In the genomic region with DNA sequence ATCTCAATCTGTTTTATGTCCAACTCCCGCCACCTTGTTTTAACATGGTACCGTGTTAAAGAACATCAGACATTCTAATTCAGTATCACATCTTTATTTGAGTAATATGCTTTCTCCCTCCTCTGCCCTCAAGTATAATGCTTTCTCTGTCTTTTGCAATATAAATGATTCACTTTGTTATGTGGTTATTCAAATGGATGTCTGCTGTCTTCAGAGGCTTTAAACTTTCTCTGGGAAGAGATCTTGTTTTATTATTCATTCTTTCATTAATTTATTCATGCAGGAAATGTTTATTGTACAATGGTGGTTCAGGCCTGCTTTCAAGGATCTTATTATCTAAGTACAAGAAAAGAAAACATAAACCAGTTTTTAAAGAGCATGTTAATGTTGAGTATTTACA, we compare ENCODE assay signal across 14 cellular contexts. TPM values are rescaled to one million over a fixed set of nuclear protein-coding genes. Genes with fewer than 3 reads are reported as not detected.
A peak's percentile ranks its signal among the peaks of the same experiment; 100 is the strongest.
DNase-seq lines count a peak whose midpoint lies in the region; ATAC-seq and TF ChIP-seq lines count a peak whose summit lies in the region.
"Had no signal": no experiment of that assay in that cellular context is flagged by ENCODE, and none has a peak within 500 bp of the region (broad histone marks: within the 10 kb centered on the region; RNA-seq: fewer than 3 reads in every experiment).

No MANE protein-coding gene starts in this region.

- H2AFZ ChIP-seq in GM23248 = no peak overlapping the region

- H3K36me3 ChIP-seq in GM23248 (ENCODE audit: low read depth) (no peaks in the 10 kb centered on the region), Peyer's patch (no peaks in the 10 kb centered on the region)
- H3K36me3 ChIP-seq in naive thymus-derived CD4-positive, alpha-beta T cell (ENCODE audit: control insufficient read depth in 2 of 3, insufficient read depth in 3 of 3, low read length in 3 of 3) = no peaks in the 10 kb centered on the region

- 91 to 100% methylated on average over 2 of the region's 2 CpGs for WGBS in GM23248 (ENCODE audit: low coverage in 1 of 2, low lambda C conversion rate in 2 of 2, missing lambda C conversion rate in 2 of 2), 2 experiments

- H3K4me3 ChIP-seq in GM23248 (no peak overlapping the region), choroid plexus epithelial cell (ENCODE audit: low read depth, low read length) (no peak overlapping the region), Peyer's patch (no peak overlapping the region)
- no peak overlapping the region for H3K4me3 ChIP-seq in naive thymus-derived CD4-positive, alpha-beta T cell (ENCODE audit: low read length)
- H3K4me3 ChIP-seq: skin epidermis had no signal

- H3K9me3 Mint-ChIP-seq in CD4-positive, alpha-beta T cell = peaks cover 2% of the 10 kb centered on the region
- peaks cover 0 to 18% (median 2%) of the 10 kb centered on the region in 11 donors for H3K9me3 Mint-ChIP-seq in naive thymus-derived CD4-positive, alpha-beta T cell
- no peaks in the 10 kb centered on the region for H3K9me3 Mint-ChIP-seq in progenitor cell of endocrine pancreas (ENCODE audit: low read depth)

- H3K4me1 ChIP-seq in GM23248 (ENCODE audit: insufficient read depth) (peaks cover 26% of the 10 kb centered on the region), Peyer's patch (peaks cover 0 to 12% (median 7%) of the 10 kb centered on the region in 4 donors)
- H3K4me1 ChIP-seq in naive thymus-derived CD4-positive, alpha-beta T cell (ENCODE audit: control insufficient read depth in 2 of 2, insufficient read depth in 2 of 2, low read length in 2 of 2) = peaks cover 32 to 58% of the 10 kb centered on the region in 2 donors

- TF ChIP-seq POLR2A in Peyer's patch (IDR thresholded peaks at IDR 0.05) = no peak

- H3K4me2 ChIP-seq in GM23248 (ENCODE audit: unreplicated experiment) = no peak overlapping the region

- H3K9me2 ChIP-seq in GM23248 (ENCODE audit: insufficient read depth) = no peaks in the 10 kb centered on the region

- no peaks in the 10 kb centered on the region for H3K27me3 ChIP-seq in CD4-positive, alpha-beta T cell (ENCODE audit: control insufficient read depth, insufficient read depth, low read length)
- H3K27me3 ChIP-seq in GM23248 (replicated peaks; ENCODE audit: insufficient read depth) (no peaks in the 10 kb centered on the region), Peyer's patch (no peaks in the 10 kb centered on the region)
- no peaks in the 10 kb centered on the region for H3K27me3 ChIP-seq in naive thymus-derived CD4-positive, alpha-beta T cell (ENCODE audit: control insufficient read depth in 2 of 2, insufficient read depth in 2 of 2, low read length in 2 of 2)

- peaks cover 13% of the 10 kb centered on the region for H3K36me3 Mint-ChIP-seq in CD4-positive, alpha-beta T cell (ENCODE audit: low read depth)
- peaks cover 4 to 21% (median 13%) of the 10 kb centered on the region in 5 donors for H3K36me3 Mint-ChIP-seq in naive thymus-derived CD4-positive, alpha-beta T cell
- H3K36me3 Mint-ChIP-seq in progenitor cell of endocrine pancreas (ENCODE audit: insufficient read depth) = no peaks in the 10 kb centered on the region

- peaks cover 39% of the 10 kb centered on the region for H3F3A ChIP-seq in GM23248 (ENCODE audit: insufficient read depth)

- H3K4me1 Mint-ChIP-seq in CD4-positive, alpha-beta T cell (ENCODE audit: low read depth) = peaks cover 82% of the 10 kb centered on the region
- peaks cover 29 to 88% (median 70%) of the 10 kb centered on the region in 7 donors for H3K4me1 Mint-ChIP-seq in naive thymus-derived CD4-positive, alpha-beta T cell
- H3K4me1 Mint-ChIP-seq in progenitor cell of endocrine pancreas (ENCODE audit: low read depth) = peaks cover 1% of the 10 kb centered on the region

- no peak for DNase-seq in CD4-positive, alpha-beta T cell
- DNase-seq in GM23248 = peak; percentile 61
- DNase-seq in choroid plexus epithelial cell (ENCODE audit: low read depth) = peak; percentile 30
- no peak for DNase-seq in naive thymus-derived CD4-positive, alpha-beta T cell
- DNase-seq in left lobe of liver (ENCODE audit: low spot score) = no peak
- DNase-seq in progenitor cell of endocrine pancreas (ENCODE audit: low spot score, unreplicated experiment) = no peak
- no peak for DNase-seq in Peyer's patch
- DNase-seq: activated naive CD4-positive, alpha-beta T cell treated with anti-CD3 and anti-CD28 coated beads, Interleukin-2, amount 10 ng/mL, durations not matched to agents 7 days and 5 days; caudate nucleus; endodermal cell; NCI-H187 treated with DMSO at 0.1 percent for 48 hours; NCI-H524 had no signal

- no peak for ATAC-seq in CD4-positive, alpha-beta T cell (ENCODE audit: poor library complexity)
- ATAC-seq in naive thymus-derived CD4-positive, alpha-beta T cell = no peak
- no peak for ATAC-seq in left lobe of liver
- ATAC-seq: SK-N-SH treated with all-trans-retinoic acid at 6 μM for 48 hours had no signal

- in situ Hi-C loops in GM23248 (cut with MboI) = no loop called here

- H3K27ac ChIP-seq in CD4-positive, alpha-beta T cell (ENCODE audit: low read depth, low read length) = no peak overlapping the region
- H3K27ac ChIP-seq in GM23248 (no peak overlapping the region; the same call in 1 of the 2 replicates), Peyer's patch (no peak overlapping the region)
- H3K27ac ChIP-seq in naive thymus-derived CD4-positive, alpha-beta T cell (ENCODE audit: low read depth, low read length) = no peak overlapping the region

- H3K4me3 Mint-ChIP-seq in CD4-positive, alpha-beta T cell = no peak overlapping the region
- peak overlapping the region in 8 of 10 donors; percentile 13 to 83 (median 52) for H3K4me3 Mint-ChIP-seq in naive thymus-derived CD4-positive, alpha-beta T cell
- no peak overlapping the region for H3K4me3 Mint-ChIP-seq in progenitor cell of endocrine pancreas (ENCODE audit: low read depth)
- H3K4me3 Mint-ChIP-seq: activated naive CD4-positive, alpha-beta T cell treated with anti-CD3 and anti-CD28 coated beads, Interleukin-2, amount 10 ng/mL, durations not matched to agents 7 days and 5 days; endodermal cell had no signal

- H3K9ac ChIP-seq in GM23248 = no peak overlapping the region

- no peaks in the 10 kb centered on the region for H3K9me3 ChIP-seq in CD4-positive, alpha-beta T cell (ENCODE audit: control insufficient read depth, low read length)
- H3K9me3 ChIP-seq in GM23248 (ENCODE audit: low read depth) (no peaks in the 10 kb centered on the region), Peyer's patch (no peaks in the 10 kb centered on the region)
- no peaks in the 10 kb centered on the region for H3K9me3 ChIP-seq in naive thymus-derived CD4-positive, alpha-beta T cell (ENCODE audit: control insufficient read depth in 2 of 3, low read length in 3 of 3)

- no peaks in the 10 kb centered on the region for H4K20me1 ChIP-seq in GM23248 (ENCODE audit: insufficient read depth)

- H3K79me2 ChIP-seq in GM23248 (ENCODE audit: insufficient read depth) = no peaks in the 10 kb centered on the region

- intact Hi-C loops in CD4-positive, alpha-beta T cell (cut with DNase I, micrococcal nuclease) = loop anchor here in 1 of 2 experiments (5.0 kb wide), 1 partner anchor 68 kb away; no protein-coding TSS in a partner anchor
- intact Hi-C loops in naive thymus-derived CD4-positive, alpha-beta T cell (cut with micrococcal nuclease) = no loop called here

- H3K27me3 Mint-ChIP-seq in CD4-positive, alpha-beta T cell = no peaks in the 10 kb centered on the region
- no peaks in the 10 kb centered on the region for H3K27me3 Mint-ChIP-seq in naive thymus-derived CD4-positive, alpha-beta T cell
- no peaks in the 10 kb centered on the region for H3K27me3 Mint-ChIP-seq in progenitor cell of endocrine pancreas
- H3K27me3 Mint-ChIP-seq: activated naive CD4-positive, alpha-beta T cell treated with anti-CD3 and anti-CD28 coated beads, Interleukin-2, amount 10 ng/mL, durations not matched to agents 7 days and 5 days had no signal

- POLR2A ChIA-PET in CD4-positive, alpha-beta T cell (lab: Charles Lee) = no interaction called here
- POLR2A ChIA-PET in naive thymus-derived CD4-positive, alpha-beta T cell (lab: Charles Lee) = interaction anchor here (1.0 to 5.1 kb wide), 2 partner anchors 9 to 57 kb away, joined by 3 to 55 read pairs; partner anchors contain the start of gene RAP2B

- TF ChIP-seq CTCF in CD4-positive, alpha-beta T cell (IDR thresholded peaks at IDR 0.05) = no peak
- no peak for TF ChIP-seq CTCF in choroid plexus epithelial cell (conservative IDR thresholded peaks at IDR 0.05; ENCODE audit: low read depth, low read length)
- no peak for TF ChIP-seq CTCF in progenitor cell of endocrine pancreas (IDR thresholded peaks at IDR 0.05; ENCODE audit: unreplicated experiment)
- TF ChIP-seq CTCF in Peyer's patch (IDR thresholded peaks at IDR 0.05) = no peak

- H3K27ac Mint-ChIP-seq in CD4-positive, alpha-beta T cell = peak overlapping the region; percentile 91
- H3K27ac Mint-ChIP-seq in naive thymus-derived CD4-positive, alpha-beta T cell = peak overlapping the region in 7 of 9 donors; percentile 15 to 98 (median 89)
- H3K27ac Mint-ChIP-seq in progenitor cell of endocrine pancreas = no peak overlapping the region
- H3K27ac Mint-ChIP-seq: endodermal cell had no signal

- CTCF ChIA-PET in CD4-positive, alpha-beta T cell (lab: Charles Lee) = no interaction called here
- CTCF ChIA-PET in naive thymus-derived CD4-positive, alpha-beta T cell (lab: Charles Lee) = interaction anchor here (3.0 kb wide), 1 partner anchor 54 kb away, joined by 15 read pairs; no protein-coding TSS in a partner anchor

RNA-seq across cellular contexts. Expression of gene RAP2B, which starts 57.1 kb away (rescaled TPM):
- total RNA-seq in CD4-positive, alpha-beta T cell = 10 to 100 TPM; 13.8 to 14.8 TPM
- total RNA-seq in GM23248 (2014; rRNA removed; shearing (Covaris generic)) = 10.9 and 12.9 TPM in 2 replicates
- polyA plus RNA-seq in GM23248 (2016; fragmentation: Nextera tagmentation; extraction: Ambion mirVana) = 13.1 and 13.2 TPM in 2 replicates
- 10 to 100 TPM; 16.8 to 30.3 (median 27.4) TPM for total RNA-seq in naive thymus-derived CD4-positive, alpha-beta T cell
- 10 to 100 TPM; 10.6 to 11.0 TPM for polyA plus RNA-seq in naive thymus-derived CD4-positive, alpha-beta T cell
- total RNA-seq in left lobe of liver = 3.1 TPM
- total RNA-seq in progenitor cell of endocrine pancreas = 11.3 and 12.6 TPM in 2 replicates
- total RNA-seq in Peyer's patch = 10 to 100 TPM in 2 of 4 donors, 1 to 10 TPM in 2; 5.0 to 12.7 (median 10.1) TPM

Comparison
In these comparisons a context has a peak if more than half of its experiments do, and no peak if none do; other contexts are left out.
1. DNase-seq: peak in GM23248 (single experiment) and choroid plexus epithelial cell (single experiment); none in CD4-positive, alpha-beta T cell (0 of 10), naive thymus-derived CD4-positive, alpha-beta T cell (0 of 9), left lobe of liver (single experiment), progenitor cell of endocrine pancreas (single experiment) and Peyer's patch (0 of 3).
2. H3K4me3 Mint-ChIP-seq: peak in naive thymus-derived CD4-positive, alpha-beta T cell (8 of 10); none in CD4-positive, alpha-beta T cell (single experiment) and progenitor cell of endocrine pancreas (single experiment).